1 cellular context compared by ENCODE assay signal in genomic region chr4:6794189-6794588, GRCh38.
TF ChIP-seq lines count a peak whose summit lies in the region.

No MANE protein-coding gene starts in this region.

TF ChIP-seq in K562, 482 proteins besides CTCF, POLR2A, EP300 and RAD21 (continued from another document):
- TF ChIP-seq CHAMP1 (IDR thresholded peaks at IDR 0.05) (no peak), RAD51 (IDR thresholded peaks at IDR 0.05; ENCODE audit: borderline replicate concordance, low read depth) (no peak)
